7 cellular contexts compared by ENCODE assay signal in the genomic region with DNA sequence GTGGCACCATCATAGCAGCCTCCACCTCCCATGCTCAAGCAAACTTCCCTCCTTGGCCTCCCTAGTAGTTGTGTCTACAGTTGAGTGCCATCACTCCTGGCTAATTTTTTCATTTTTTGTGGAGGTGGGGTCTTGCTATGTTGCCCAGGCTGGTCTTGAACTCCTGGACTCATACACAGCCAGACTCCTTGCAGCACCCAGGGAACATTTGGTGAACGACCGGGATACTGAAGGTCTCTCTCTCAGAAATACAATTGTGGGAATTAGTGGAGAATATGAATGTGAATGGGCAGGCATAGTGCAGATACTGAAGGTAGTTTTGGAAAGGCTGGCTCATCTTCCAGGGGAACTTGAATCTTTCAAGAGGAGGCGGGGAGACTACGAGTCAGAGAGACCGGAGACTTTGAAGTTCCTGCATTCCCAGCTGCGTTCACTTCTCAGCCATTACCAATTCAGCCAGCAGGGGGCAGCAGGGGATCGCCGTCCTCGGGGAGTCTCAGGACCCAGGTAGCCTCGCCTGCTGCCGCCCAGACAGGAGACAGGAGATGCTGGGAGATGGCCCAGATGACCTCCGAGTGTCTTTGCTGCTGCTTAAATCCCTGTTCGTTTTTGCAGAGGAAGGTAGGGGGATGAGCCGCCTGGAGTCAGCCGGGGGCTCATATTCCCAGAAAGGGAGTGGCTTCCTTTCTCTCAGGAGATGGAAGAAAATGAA.
DNase-seq lines count a peak whose midpoint lies in the region; ATAC-seq and TF ChIP-seq lines count a peak whose summit lies in the region.

No MANE protein-coding gene starts in this region.

- POLR2A ChIA-PET in MCF 10A (lab: Yijun Ruan, JAX), result no interaction called here

- H3K4me3 Mint-ChIP-seq in MCF 10A (ENCODE audit: unreplicated experiment), result no peak overlapping the region

- H3K9me3 Mint-ChIP-seq in MCF 10A (ENCODE audit: unreplicated experiment), result no peaks in the 10 kb centered on the region

- peak; percentile 65 for TF ChIP-seq CTCF in MCF 10A (IDR thresholded peaks at IDR 0.05; ENCODE audit: unreplicated experiment)

- H3K36me3 Mint-ChIP-seq in MCF 10A (ENCODE audit: insufficient read depth, unreplicated experiment), result no peaks in the 10 kb centered on the region

- no TSS peak for BruUV-seq in MCF 10A (replicated peaks; lab: Mats Ljungman, UMichigan)

- intact Hi-C loops in MCF 10A (cut with micrococcal nuclease), result loop anchor here (1.0 to 10.0 kb wide), 2 partner anchors 1021 to 1345 kb away; no protein-coding TSS in a partner anchor

- CTCF ChIA-PET in MCF 10A (lab: Yijun Ruan, JAX), result interaction anchor here (0.6 to 1.4 kb wide), 13 partner anchors 12 to 1581 kb away, joined by 3 to 7 read pairs (median 3); a partner anchor contains a TSS

- DNase-seq in EH (ENCODE audit: low read depth) (peak; percentile 60), OCI-M1 (lab: John Stamatoyannopoulos, UW) (peak; percentile 70), MCF 10A (ENCODE audit: unreplicated experiment) (peak; percentile 68), islet precursor cell (peak; percentile 88)
- DNase-seq in stimulated activated CD4-positive, alpha-beta T cell treated with anti-CD3 and anti-CD28 coated beads, Interleukin-4, amount 100 ng/mL, for 24 hours, result peak; percentile 32

- no peak overlapping the region for H3K27ac Mint-ChIP-seq in MCF 10A (ENCODE audit: low read depth, unreplicated experiment)

- H3K4me1 Mint-ChIP-seq in MCF 10A (ENCODE audit: insufficient read depth, unreplicated experiment), result no peaks in the 10 kb centered on the region

- no peaks in the 10 kb centered on the region for H3K27me3 Mint-ChIP-seq in MCF 10A (ENCODE audit: insufficient read depth, unreplicated experiment)

- peak; percentile 63 for ATAC-seq in HG02885 (IDR thresholded peaks at IDR 0.05; ENCODE audit: poor library complexity, unreplicated experiment)
- ATAC-seq in HG03469 (IDR thresholded peaks at IDR 0.05; ENCODE audit: unreplicated experiment), result no peak

Comparison
In these comparisons a context has a peak if more than half of its experiments do, and no peak if none do; other contexts are left out.
1. DNase-seq: peak in every context shown above with its lines; median percentile 88 in islet precursor cell; 70 in OCI-M1; 68 in MCF 10A; 60 in EH; 32 in stimulated activated CD4-positive, alpha-beta T cell treated with anti-CD3 and anti-CD28 coated beads, Interleukin-4, amount 100 ng/mL, for 24 hours.